In genomic region chr4:180219080-180219479, GRCh38 we compare ENCODE assay signal across 9 cellular contexts.
"Had no signal": no experiment of that assay in that cellular context is flagged by ENCODE, and none has a peak within 500 bp of the region (broad histone marks: within the 10 kb centered on the region; RNA-seq: fewer than 3 reads in every experiment).

No MANE protein-coding gene starts in this region.

- H2AFZ ChIP-seq: GM23248 had no signal

- FAIRE-seq: HepG2 had no signal

- H3K4me3 ChIP-seq: GM23248 had no signal

- H3K4me2 ChIP-seq: KMS-11 had no signal

- H3K9ac ChIP-seq: GM23248, KMS-11 had no signal

- DNase-seq: GM23248, GOT3, H9, HCEC 1CT, Karpas-422, KBM-7 had no signal

- H3K27ac ChIP-seq: GM23248, HL-60, KMS-11 had no signal

- ATAC-seq: HepG2 had no signal
